In the genomic region with DNA sequence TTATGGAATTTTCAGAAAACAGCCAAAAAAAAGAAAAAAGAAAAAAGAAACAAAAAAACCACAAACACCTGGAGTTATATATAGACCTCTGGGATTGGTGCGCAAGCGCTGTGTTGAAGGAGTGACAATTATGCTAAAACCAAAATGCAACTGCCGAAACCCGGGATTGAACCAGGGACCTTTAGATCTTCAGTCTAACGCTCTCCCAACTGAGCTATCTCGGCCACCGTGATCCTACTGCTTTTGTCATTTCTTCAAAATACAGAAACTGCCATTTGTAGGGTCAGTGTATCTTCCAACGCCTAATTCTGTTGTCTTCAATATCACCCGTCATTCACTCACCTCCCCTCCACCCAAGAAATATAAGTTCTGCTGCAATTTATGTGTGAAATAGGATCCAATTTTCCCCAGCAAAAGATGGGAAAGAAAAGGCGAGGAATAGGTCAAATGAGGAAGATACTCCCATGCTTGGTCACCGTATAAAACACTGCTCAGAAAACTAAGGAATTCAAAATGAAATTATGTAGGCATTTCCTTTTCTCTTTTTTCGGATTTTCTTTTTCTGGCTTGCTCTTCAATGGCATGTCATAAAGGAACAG, we compare ENCODE assay signal across 8 cellular contexts.
DNase-seq lines count a peak whose midpoint lies in the region; ATAC-seq and TF ChIP-seq lines count a peak whose summit lies in the region.

No MANE protein-coding gene starts in this region.

- CTCF ChIA-PET in OCI-LY7 (lab: Charles Lee; ENCODE audit: unreplicated experiment), result no interaction called here

- H3K36me3 ChIP-seq in GM23338 (ENCODE audit: insufficient read depth), result no peaks in the 10 kb centered on the region
- no peaks in the 10 kb centered on the region for H3K36me3 ChIP-seq in OCI-LY7 (ENCODE audit: insufficient read depth, low read length)
- no peaks in the 10 kb centered on the region for H3K36me3 ChIP-seq in suprapubic skin

- peaks cover 11% of the 10 kb centered on the region for H3F3A ChIP-seq in GM23338 (replicated peaks; ENCODE audit: low read depth)

- no TSS peak for BruUV-seq in OCI-LY7 (replicated peaks; lab: Mats Ljungman, UMichigan)

- DNase-seq in A172 (ENCODE audit: low spot score), result peak; percentile 82
- peak; percentile 90 for DNase-seq in GM23338 (ENCODE audit: low spot score)
- DNase-seq in OCI-LY7 (ENCODE audit: low spot score), result peak; percentile 43
- DNase-seq in dermis blood vessel endothelial cell, result peak; percentile 55
- DNase-seq in stimulated activated CD4-positive, alpha-beta T cell treated with anti-CD3 and anti-CD28 coated beads, Interleukin-15, amount 100 ng/mL, for 24 hours, result peak; percentile 68
- DNase-seq in natural killer cell, result no peak
- no peak for DNase-seq in suprapubic skin (ENCODE audit: low spot score in 2 of 2)

- no peak for TF ChIP-seq CTCF in GM23338 (conservative IDR thresholded peaks at IDR 0.05; ENCODE audit: low read depth in 2 of 2)
- TF ChIP-seq CTCF in OCI-LY7 (conservative IDR thresholded peaks at IDR 0.05; ENCODE audit: low read length), result no peak
- TF ChIP-seq CTCF in natural killer cell (IDR thresholded peaks at IDR 0.05), result no peak
- TF ChIP-seq CTCF in suprapubic skin (IDR thresholded peaks at IDR 0.05), result no peak

- POLR2A ChIA-PET in OCI-LY7 (lab: Charles Lee), result interaction anchor here (1.0 kb wide), 1 partner anchor 21 kb away, joined by 4 read pairs; no protein-coding TSS in a partner anchor

- H3K36me3 Mint-ChIP-seq in GM23338 (ENCODE audit: low read depth) (no peaks in the 10 kb centered on the region), natural killer cell (peaks cover 20% of the 10 kb centered on the region)

- peak overlapping the region; percentile 82 for H3K4me3 Mint-ChIP-seq in GM23338
- no peak overlapping the region for H3K4me3 Mint-ChIP-seq in natural killer cell

- H3K27ac ChIP-seq in GM23338 (ENCODE audit: low read depth) (no peak overlapping the region), OCI-LY7 (ENCODE audit: low read depth, low read length, poor library complexity, severe bottlenecking) (no peak overlapping the region), suprapubic skin (no peak overlapping the region)

- H3K79me2 ChIP-seq in GM23338 (replicated peaks; ENCODE audit: insufficient read depth) (no peaks in the 10 kb centered on the region), OCI-LY7 (ENCODE audit: insufficient read depth, low read depth, low read length) (no peaks in the 10 kb centered on the region)

- no peak for TF ChIP-seq EP300 in suprapubic skin (IDR thresholded peaks at IDR 0.05)

- H3K4me1 ChIP-seq in GM23338 (ENCODE audit: insufficient read depth), result peaks cover 37% of the 10 kb centered on the region
- H3K4me1 ChIP-seq in OCI-LY7 (ENCODE audit: insufficient read depth, low read length, poor library complexity, severe bottlenecking), result peaks cover 5% of the 10 kb centered on the region
- no peaks in the 10 kb centered on the region for H3K4me1 ChIP-seq in suprapubic skin

- intact Hi-C loops in OCI-LY7 (cut with micrococcal nuclease; ENCODE audit: unreplicated experiment), result no loop called here
- intact Hi-C loops in natural killer cell (cut with micrococcal nuclease), result no loop called here

- WGBS in suprapubic skin, result 16% methylated on average over 12 of the region's 12 CpGs

- H3K4me2 ChIP-seq in GM23338 (peak overlapping the region; percentile 75), OCI-LY7 (ENCODE audit: low read length) (peak overlapping the region; percentile 48; the same call in 1 of the 2 replicates)

- H3K9me3 ChIP-seq in OCI-LY7 (ENCODE audit: low read length) (no peaks in the 10 kb centered on the region), suprapubic skin (no peaks in the 10 kb centered on the region)

- H2AFZ ChIP-seq in GM23338 (no peak overlapping the region), OCI-LY7 (ENCODE audit: low read length) (no peak overlapping the region)

- H3K4me3 ChIP-seq in GM23338 (peak overlapping the region; percentile 52), OCI-LY7 (ENCODE audit: low read depth, low read length, poor library complexity, severe bottlenecking) (no peak overlapping the region), suprapubic skin (no peak overlapping the region)

- H3K27me3 ChIP-seq in GM23338 (ENCODE audit: insufficient read depth), result peaks cover 97% of the 10 kb centered on the region
- peaks cover 97% of the 10 kb centered on the region for H3K27me3 ChIP-seq in suprapubic skin

- H3K9me2 ChIP-seq in GM23338 (ENCODE audit: insufficient read depth) (no peaks in the 10 kb centered on the region), OCI-LY7 (ENCODE audit: insufficient read depth, low read length) (no peaks in the 10 kb centered on the region)

- H3K27me3 Mint-ChIP-seq in GM23338 (ENCODE audit: insufficient read depth, low read depth, poor library complexity), result peaks cover 72% of the 10 kb centered on the region
- peaks cover 60 to 83% of the 10 kb centered on the region in 2 donors for H3K27me3 Mint-ChIP-seq in natural killer cell (ENCODE audit: low read depth in 2 of 2)

- H3K4me1 Mint-ChIP-seq in GM23338 (peaks cover 24% of the 10 kb centered on the region), natural killer cell (no peaks in the 10 kb centered on the region)

- no peak overlapping the region; the same call in 1 of the 2 replicates for H3K27ac Mint-ChIP-seq in GM23338
- no peak overlapping the region for H3K27ac Mint-ChIP-seq in natural killer cell

- ATAC-seq in GM23338 (peak; percentile 53), natural killer cell (no peak), GM18519 (IDR thresholded peaks at IDR 0.05; ENCODE audit: low FRiP score, unreplicated experiment) (no peak)

- H4K20me1 ChIP-seq in GM23338 (replicated peaks; ENCODE audit: insufficient read depth), result peaks cover 7% of the 10 kb centered on the region; the same call in 1 of the 2 replicates
- H4K20me1 ChIP-seq in OCI-LY7 (ENCODE audit: insufficient read depth, low read length), result no peaks in the 10 kb centered on the region

- TF ChIP-seq POLR2A in suprapubic skin (IDR thresholded peaks at IDR 0.05), result no peak

- peaks cover 7% of the 10 kb centered on the region for H3K9me3 Mint-ChIP-seq in GM23338
- H3K9me3 Mint-ChIP-seq in natural killer cell, result peaks cover 0 to 2% of the 10 kb centered on the region in 2 donors

TF ChIP-seq in GM23338, 12 proteins besides CTCF, POLR2A, EP300 and RAD21:
- TF ChIP-seq CREB1 (CRISPR knock-in tag; IDR thresholded peaks at IDR 0.05; ENCODE audit: low read depth) (peak; percentile 55; the same call in 1 of the 2 replicates), NANOG (IDR thresholded peaks at IDR 0.05; ENCODE audit: borderline replicate concordance) (0 out of 2 replicates have a peak, but pooled peaks have one; percentile 22), EZH2phosphoT487 (IDR thresholded peaks at IDR 0.05; ENCODE audit: unreplicated experiment) (no peak)
- TF ChIP-seq, protein P1, sequence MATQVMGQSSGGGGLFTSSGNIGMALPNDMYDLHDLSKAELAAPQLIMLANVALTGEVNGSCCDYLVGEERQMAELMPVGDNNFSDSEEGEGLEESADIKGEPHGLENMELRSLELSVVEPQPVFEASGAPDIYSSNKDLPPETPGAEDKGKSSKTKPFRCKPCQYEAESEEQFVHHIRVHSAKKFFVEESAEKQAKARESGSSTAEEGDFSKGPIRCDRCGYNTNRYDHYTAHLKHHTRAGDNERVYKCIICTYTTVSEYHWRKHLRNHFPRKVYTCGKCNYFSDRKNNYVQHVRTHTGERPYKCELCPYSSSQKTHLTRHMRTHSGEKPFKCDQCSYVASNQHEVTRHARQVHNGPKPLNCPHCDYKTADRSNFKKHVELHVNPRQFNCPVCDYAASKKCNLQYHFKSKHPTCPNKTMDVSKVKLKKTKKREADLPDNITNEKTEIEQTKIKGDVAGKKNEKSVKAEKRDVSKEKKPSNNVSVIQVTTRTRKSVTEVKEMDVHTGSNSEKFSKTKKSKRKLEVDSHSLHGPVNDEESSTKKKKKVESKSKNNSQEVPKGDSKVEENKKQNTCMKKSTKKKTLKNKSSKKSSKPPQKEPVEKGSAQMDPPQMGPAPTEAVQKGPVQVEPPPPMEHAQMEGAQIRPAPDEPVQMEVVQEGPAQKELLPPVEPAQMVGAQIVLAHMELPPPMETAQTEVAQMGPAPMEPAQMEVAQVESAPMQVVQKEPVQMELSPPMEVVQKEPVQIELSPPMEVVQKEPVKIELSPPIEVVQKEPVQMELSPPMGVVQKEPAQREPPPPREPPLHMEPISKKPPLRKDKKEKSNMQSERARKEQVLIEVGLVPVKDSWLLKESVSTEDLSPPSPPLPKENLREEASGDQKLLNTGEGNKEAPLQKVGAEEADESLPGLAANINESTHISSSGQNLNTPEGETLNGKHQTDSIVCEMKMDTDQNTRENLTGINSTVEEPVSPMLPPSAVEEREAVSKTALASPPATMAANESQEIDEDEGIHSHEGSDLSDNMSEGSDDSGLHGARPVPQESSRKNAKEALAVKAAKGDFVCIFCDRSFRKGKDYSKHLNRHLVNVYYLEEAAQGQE (IDR thresholded peaks at IDR 0.05; ENCODE audit: unreplicated experiment), result no peak

Comparison
In these comparisons a context has a peak if more than half of its experiments do, and no peak if none do; other contexts are left out.
1. DNase-seq: peak in A172 (single experiment), GM23338 (single experiment), OCI-LY7 (single experiment), dermis blood vessel endothelial cell (single experiment) and stimulated activated CD4-positive, alpha-beta T cell treated with anti-CD3 and anti-CD28 coated beads, Interleukin-15, amount 100 ng/mL, for 24 hours (single experiment); none in natural killer cell (single experiment) and suprapubic skin (0 of 2).